In the genomic region with DNA sequence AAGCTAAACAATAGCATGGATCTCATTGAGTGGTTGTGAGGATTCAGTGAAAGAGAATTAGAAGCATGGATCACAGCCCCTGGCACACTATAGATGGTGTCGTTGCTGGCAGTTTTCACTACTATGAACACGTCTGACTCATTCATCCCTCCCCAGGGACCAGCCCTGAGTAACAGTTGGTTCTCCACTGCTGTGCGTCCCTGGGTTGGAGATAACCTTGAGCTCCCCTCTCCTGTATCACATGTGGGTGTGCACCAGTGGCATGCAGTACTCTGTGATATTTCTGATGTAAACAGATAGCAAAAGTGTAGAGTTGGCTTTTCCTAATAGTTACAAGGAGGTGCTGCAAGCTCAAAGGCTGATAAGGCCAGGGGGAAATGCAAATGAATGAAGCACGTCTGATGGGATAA, we compare ENCODE assay signal across 8 cellular contexts. TPM values are rescaled to one million over a fixed set of nuclear protein-coding genes. Genes with fewer than 3 reads are reported as not detected.
A peak's percentile ranks its signal among the peaks of the same experiment; 100 is the strongest.
DNase-seq lines count a peak whose midpoint lies in the region; ATAC-seq and TF ChIP-seq lines count a peak whose summit lies in the region.

No MANE protein-coding gene starts in this region.

- H3K4me3 ChIP-seq in RWPE2 (ENCODE audit: severe bottlenecking) (no peak overlapping the region), left lung (no peak overlapping the region)

- H3K4me1 ChIP-seq in RWPE2 (ENCODE audit: insufficient read depth, poor library complexity, severe bottlenecking), result no peaks in the 10 kb centered on the region
- H3K4me1 ChIP-seq in left lung, result peaks cover 8 to 79% of the 10 kb centered on the region in 2 donors

- DNase-seq in RWPE2 (ENCODE audit: low spot score) (no peak), left lung (no peak), iPS-NIHi11 (ENCODE audit: low spot score) (no peak), midbrain (lab: John Stamatoyannopoulos, UW) (no peak), glomerular visceral epithelial cell (ENCODE audit: extremely low spot score) (no peak)

- no peaks in the 10 kb centered on the region for H3K36me3 ChIP-seq in RWPE2 (ENCODE audit: low read depth)
- H3K36me3 ChIP-seq in left lung, result no peaks in the 10 kb centered on the region

- intact Hi-C loops in left lung (cut with DNase I), result no loop called here

- no peaks in the 10 kb centered on the region for H3K9me3 ChIP-seq in RWPE2 (ENCODE audit: severe bottlenecking)
- H3K9me3 ChIP-seq in left lung, result no peaks in the 10 kb centered on the region

- H3K27me3 ChIP-seq in RWPE2 (ENCODE audit: insufficient read depth, poor library complexity, severe bottlenecking) (no peaks in the 10 kb centered on the region), left lung (no peaks in the 10 kb centered on the region)

- no peak for TF ChIP-seq CTCF in RWPE2 (IDR thresholded peaks at IDR 0.05; ENCODE audit: poor library complexity, severe bottlenecking)
- TF ChIP-seq CTCF in left lung (IDR thresholded peaks at IDR 0.05), result no peak

- peak; percentile 70 for ATAC-seq in GM18511 (IDR thresholded peaks at IDR 0.05; ENCODE audit: unreplicated experiment)
- peak; percentile 69 for ATAC-seq in HG02678 (IDR thresholded peaks at IDR 0.05; ENCODE audit: unreplicated experiment)
- peak; percentile 40; the same call in 1 of the 3 replicates for ATAC-seq in RWPE2 (ENCODE audit: low read depth)
- ATAC-seq in left lung, result peak; percentile 6
- no peak for ATAC-seq in HG02571 (IDR thresholded peaks at IDR 0.05; ENCODE audit: unreplicated experiment)

- H3K27ac ChIP-seq in RWPE2 (ENCODE audit: poor library complexity, severe bottlenecking) (no peak overlapping the region), left lung (peak overlapping the region in 1 of 2 donors; percentile 72)

RNA-seq across cellular contexts. Expression of gene LCP2, which starts 8.8 kb away (rescaled TPM):
- total RNA-seq in left lung, result 100 to 1,000 TPM in 1 of 2 donors, 10 to 100 TPM in 1; 37.3 to 110 TPM
